In genomic region chr18:23523429-23524212, GRCh38 we compare ENCODE assay signal across 8 cellular contexts. TPM values are rescaled to one million over a fixed set of nuclear protein-coding genes. Genes with fewer than 3 reads are reported as not detected.
DNase-seq lines count a peak whose midpoint lies in the region; TF ChIP-seq lines count a peak whose summit lies in the region.
"Had no signal": no experiment of that assay in that cellular context is flagged by ENCODE, and none has a peak within 500 bp of the region (broad histone marks: within the 10 kb centered on the region; RNA-seq: fewer than 3 reads in every experiment).

No MANE protein-coding gene starts in this region.

- no peaks in the 10 kb centered on the region for H3K9me3 Mint-ChIP-seq in chondrocyte (ENCODE audit: low read depth)

- H3K79me2 ChIP-seq in MM.1S (ENCODE audit: low read length) (no peaks in the 10 kb centered on the region), osteoblast (ENCODE audit: insufficient read depth, low read length) (no peaks in the 10 kb centered on the region)

- H3K4me1 ChIP-seq in MM.1S (ENCODE audit: low read length), result peaks cover 14% of the 10 kb centered on the region
- H3K4me1 ChIP-seq in osteoblast (ENCODE audit: insufficient read depth, low read length), result peaks cover 22% of the 10 kb centered on the region

- POLR2A ChIA-PET in GM10248 (lab: Yijun Ruan, JAX), result interaction anchor here (0.6 to 1.2 kb wide), 2 partner anchors 19 to 83 kb away, joined by 3 to 9 read pairs; no protein-coding TSS in a partner anchor

- H2AFZ ChIP-seq in MM.1S (ENCODE audit: low read length) (no peak overlapping the region), osteoblast (ENCODE audit: low read length) (no peak overlapping the region)

- H3K4me2 ChIP-seq in MM.1S (ENCODE audit: low read depth, low read length) (no peak overlapping the region), osteoblast (ENCODE audit: insufficient read depth, low read length) (peak overlapping the region; percentile 68)

- H3K4me1 Mint-ChIP-seq in chondrocyte (ENCODE audit: low read depth), result peaks cover 24% of the 10 kb centered on the region

- H3K36me3 ChIP-seq in MM.1S (replicated peaks; ENCODE audit: insufficient read depth, low read length), result no peaks in the 10 kb centered on the region; the same call in none of the 2 replicates
- peaks cover 77% of the 10 kb centered on the region for H3K36me3 ChIP-seq in osteoblast (ENCODE audit: insufficient read depth, low read length)

- DNase-seq in GM10248 (ENCODE audit: extremely low spot score), result peak; percentile 49
- no peak for DNase-seq in MM.1S
- DNase-seq in chondrocyte (ENCODE audit: low spot score), result no peak
- DNase-seq in osteoblast (ENCODE audit: insufficient read length, low spot score, missing footprints), result peak; percentile 83
- no peak for DNase-seq in NCI-H2171 treated with DMSO at 0.1 percent for 48 hours (lab: John Stamatoyannopoulos, UW)
- no peak for DNase-seq in NCI-H1930 (lab: John Stamatoyannopoulos, UW)
- no peak for DNase-seq in amniotic stem cell (lab: John Stamatoyannopoulos, UW)
- DNase-seq: effector CD8-positive, alpha-beta T cell had no signal

- H4K20me1 ChIP-seq in MM.1S (ENCODE audit: insufficient read depth, low read length) (no peaks in the 10 kb centered on the region), osteoblast (ENCODE audit: insufficient read depth, low read length) (no peaks in the 10 kb centered on the region)

- H3K27me3 ChIP-seq in MM.1S (replicated peaks; ENCODE audit: insufficient read depth, low read length) (no peaks in the 10 kb centered on the region), osteoblast (ENCODE audit: insufficient read depth, low read length) (no peaks in the 10 kb centered on the region)

- H3F3A ChIP-seq in MM.1S (ENCODE audit: insufficient read depth, low read length), result no peaks in the 10 kb centered on the region

- H3K36me3 Mint-ChIP-seq in chondrocyte (ENCODE audit: low read depth), result peaks cover 33% of the 10 kb centered on the region

- peak overlapping the region; percentile 5; the same call in 1 of the 2 replicates for H3K27ac ChIP-seq in MM.1S (ENCODE audit: low read length)
- peak overlapping the region; percentile 42 for H3K27ac ChIP-seq in osteoblast (ENCODE audit: low read depth, low read length)

- no peak overlapping the region for H3K9ac ChIP-seq in MM.1S (ENCODE audit: low read length)

- H3K4me3 ChIP-seq in MM.1S (ENCODE audit: low read length) (no peak overlapping the region), osteoblast (ENCODE audit: insufficient read depth, low read length) (peak overlapping the region; percentile 23)

- H3K27me3 Mint-ChIP-seq in chondrocyte (ENCODE audit: low read depth), result no peaks in the 10 kb centered on the region

- H3K9me3 ChIP-seq in MM.1S (replicated peaks; ENCODE audit: insufficient read depth, low read length) (no peaks in the 10 kb centered on the region), osteoblast (ENCODE audit: low read depth, low read length) (no peaks in the 10 kb centered on the region)

- CTCF ChIA-PET in GM10248 (lab: Yijun Ruan, JAX), result interaction anchor here (0.9 to 7.5 kb wide), 9 partner anchors 8 to 179 kb away, joined by 3 to 36 read pairs (median 6); no protein-coding TSS in a partner anchor

- no peaks in the 10 kb centered on the region for H3K9me2 ChIP-seq in MM.1S (replicated peaks; ENCODE audit: insufficient read depth, low read length)

- H3K4me3 Mint-ChIP-seq in chondrocyte (ENCODE audit: unreplicated experiment), result peak overlapping the region; percentile 4

- H3K27ac Mint-ChIP-seq in chondrocyte (ENCODE audit: unreplicated experiment), result peak overlapping the region; percentile 77

- TF ChIP-seq CTCF in GM10248 (IDR thresholded peaks at IDR 0.05; ENCODE audit: control extremely low read depth, extremely low read depth, low read depth, missing control alignments) (no peak), MM.1S (IDR thresholded peaks at IDR 0.05; ENCODE audit: low read length) (no peak), chondrocyte (IDR thresholded peaks at IDR 0.05) (no peak), osteoblast (IDR thresholded peaks at IDR 0.05; ENCODE audit: extremely low read depth, low read depth, low read length) (no peak)

RNA-seq across cellular contexts. Expression of gene RMC1, which starts 20.3 kb away (rescaled TPM):
- total RNA-seq in chondrocyte (22.5 to 26.8 TPM (median 24.6 TPM) in 3 replicates), osteoblast (22.8 and 26.2 TPM in 2 replicates)

Comparison
In these comparisons a context has a peak if more than half of its experiments do, and no peak if none do; other contexts are left out.
1. DNase-seq: peak in GM10248 (single experiment) and osteoblast (single experiment); none in MM.1S (single experiment), chondrocyte (single experiment), NCI-H2171 treated with DMSO at 0.1 percent for 48 hours (single experiment), NCI-H1930 (0 of 2) and amniotic stem cell (single experiment).